8 cellular contexts compared by ENCODE assay signal in genomic region chr9:113221003-113221799, GRCh38. TPM values are rescaled to one million over a fixed set of nuclear protein-coding genes. Genes with fewer than 3 reads are reported as not detected.
A peak's percentile ranks its signal among the peaks of the same experiment; 100 is the strongest.
DNase-seq lines count a peak whose midpoint lies in the region; ATAC-seq, FAIRE-seq and TF ChIP-seq lines count a peak whose summit lies in the region.

FKBP15 (minus strand) TSS chr9:113221277; CDS start chr9:113221243, 34 bp downstream.
SLC31A1 (plus strand) TSS chr9:113221544; CDS start chr9:113256149, 34,605 bp downstream.

- H3K27me3 ChIP-seq in endodermal cell (ENCODE audit: control insufficient read depth, insufficient read depth, low read length, poor library complexity, severe bottlenecking), result no peaks in the 10 kb centered on the region

- peak within 1 kb of the TSS; percentile 98 for H3K4me3 ChIP-seq in endodermal cell (ENCODE audit: low read length)

- peak within 1 kb of the TSS; percentile 96 for H3K4me3 Mint-ChIP-seq in endodermal cell

- no peak within 1 kb of the TSS for H3K27ac ChIP-seq in endodermal cell (ENCODE audit: low read depth, low read length)

- 0 to 1% methylated on average over 32 to 65 of the region's 65 CpGs for WGBS in endodermal cell (ENCODE audit: insufficient coverage in 1 of 2, insufficient read length in 1 of 2), 2 experiments

- DNase-seq in COLO829 (ENCODE audit: low spot score), result peak; percentile 99
- peak; percentile 98 for DNase-seq in HTR-8/SVneo (ENCODE audit: insufficient read length, low spot score)
- DNase-seq in NOMO-1 treated with dmso at 0.1 percent for 144 hours (lab: John Stamatoyannopoulos, UW; ENCODE audit: unreplicated experiment), result peak; percentile 99
- DNase-seq in activated CD8-positive, alpha-beta memory T cell treated with anti-CD3 and anti-CD28 coated beads, Interleukin-2, amount 50 U/mL, for 1 hour (ENCODE audit: extremely low read depth), result peak; percentile 85
- peak; percentile 99 for DNase-seq in endodermal cell
- DNase-seq in mesenteric fat pad (ENCODE audit: low spot score), result peak; percentile 99
- peak; percentile 88 for DNase-seq in stimulated activated CD8-positive, alpha-beta memory T cell treated with anti-CD3 and anti-CD28 coated beads, Interleukin-15, amount 100 ng/mL, for 24 hours (ENCODE audit: low read depth)

- no peaks in the 10 kb centered on the region for H3K9me3 ChIP-seq in endodermal cell (ENCODE audit: control insufficient read depth, low read length)

- H3K4me1 ChIP-seq in endodermal cell (ENCODE audit: control insufficient read depth, insufficient read depth, low read length), result peaks cover 4% of the 10 kb centered on the region

- peaks cover 28% of the 10 kb centered on the region for H3K4me1 Mint-ChIP-seq in endodermal cell

- H3K27me3 Mint-ChIP-seq in endodermal cell (ENCODE audit: insufficient read depth), result no peaks in the 10 kb centered on the region

- no peaks in the 10 kb centered on the region for H3K36me3 Mint-ChIP-seq in endodermal cell (ENCODE audit: low read depth)

- peak; percentile 58 for FAIRE-seq in HTR-8/SVneo (lab: Jason Lieb, UNC)

- no peaks in the 10 kb centered on the region for H3K9me3 Mint-ChIP-seq in endodermal cell

- TF ChIP-seq CTCF in endodermal cell (conservative IDR thresholded peaks at IDR 0.05), result no peak

- peaks cover 9% of the 10 kb centered on the region for H3K36me3 ChIP-seq in endodermal cell (ENCODE audit: control insufficient read depth, insufficient read depth, low read length)

- peak; percentile 79 for ATAC-seq in GM21367 (IDR thresholded peaks at IDR 0.05; ENCODE audit: unreplicated experiment)

- peak within 1 kb of the TSS; percentile 97 for H3K27ac Mint-ChIP-seq in endodermal cell

- H3K9ac ChIP-seq in endodermal cell (ENCODE audit: extremely low read depth, low read length, poor library complexity, severe bottlenecking), result peak within 1 kb of the TSS; percentile 81

RNA-seq across cellular contexts. Expression of gene FKBP15, which starts in this region (rescaled TPM):
- total RNA-seq in endodermal cell (10 to 100 TPM; 17.1 to 19.6 TPM), mesenteric fat pad (37.3 TPM)
- polyA plus RNA-seq in endodermal cell (2013, experiment 1 of 2), result 15.6 TPM
- polyA plus RNA-seq in endodermal cell (2013, experiment 2 of 2), result 15.2 TPM

RNA-seq across cellular contexts. Expression of gene SLC31A1, which starts in this region (rescaled TPM):
- 10 to 100 TPM; 29.1 to 32.4 TPM for total RNA-seq in endodermal cell
- 20.6 TPM for polyA plus RNA-seq in endodermal cell (2013, experiment 1 of 2)
- polyA plus RNA-seq in endodermal cell (2013, experiment 2 of 2), result 22.7 TPM
- 34.6 TPM for total RNA-seq in mesenteric fat pad
